Comparison of ENCODE assay signal across 8 cellular contexts in genomic region chr9:127224883-127225739, GRCh38. TPM values are rescaled to one million over a fixed set of nuclear protein-coding genes. Genes with fewer than 3 reads are reported as not detected.
DNase-seq lines count a peak whose midpoint lies in the region; ATAC-seq and TF ChIP-seq lines count a peak whose summit lies in the region.

No MANE protein-coding gene starts in this region.

- H3F3A ChIP-seq in smooth muscle cell (ENCODE audit: low read depth), result peaks cover 12% of the 10 kb centered on the region

- H4K20me1 ChIP-seq in smooth muscle cell (ENCODE audit: low read depth), result no peaks in the 10 kb centered on the region

- ATAC-seq in GM18502 (IDR thresholded peaks at IDR 0.05; ENCODE audit: poor library complexity, unreplicated experiment) (peak; percentile 47), HG03039 (IDR thresholded peaks at IDR 0.05; ENCODE audit: unreplicated experiment) (peak; percentile 43), activated B cell treated with CpG ODN at 0.5 μM for 24 hours (ENCODE audit: low read depth) (peak; percentile 81)

- CTCF ChIA-PET in activated B cell treated with CpG ODN at 0.5 μM for 24 hours (lab: Charles Lee), result interaction anchor here (0.6 to 3.0 kb wide), 6 partner anchors 10 to 239 kb away, joined by 3 to 9 read pairs (median 5); partner anchors contain the start of genes LRSAM1, RPL12 and SLC2A8

- peak overlapping the region; percentile 85 for H2AFZ ChIP-seq in smooth muscle cell (ENCODE audit: low read depth)

- POLR2A ChIA-PET in activated B cell treated with CpG ODN at 0.5 μM for 24 hours (lab: Charles Lee), result interaction anchor here (0.6 to 2.7 kb wide), 13 partner anchors 16 to 692 kb away, joined by 3 to 28 read pairs (median 5); partner anchors contain the start of genes LRSAM1, RPL12, SLC2A8 and ST6GALNAC4

- 0% methylated on average over 5 of the region's 106 CpGs for WGBS in smooth muscle cell (ENCODE audit: low lambda C conversion rate)

- H3K4me1 Mint-ChIP-seq in activated B cell treated with CpG ODN at 0.5 μM for 24 hours, result peaks cover 41% of the 10 kb centered on the region

- H3K9me3 ChIP-seq in smooth muscle cell (replicated peaks; ENCODE audit: low read depth), result no peaks in the 10 kb centered on the region

- H3K4me3 Mint-ChIP-seq in activated B cell treated with CpG ODN at 0.5 μM for 24 hours, result peak overlapping the region; percentile 85

- H3K36me3 ChIP-seq in smooth muscle cell (ENCODE audit: low read depth), result no peaks in the 10 kb centered on the region

- H3K4me3 ChIP-seq in cardiac fibroblast (replicated peaks in 1 of 2; ENCODE audit: low read depth in 2 of 2, low read length in 2 of 2), result peak overlapping the region; percentile 50 to 56
- H3K4me3 ChIP-seq in smooth muscle cell, result peak overlapping the region; percentile 74

- DNase-seq in NCI-H2171 (lab: John Stamatoyannopoulos, UW) (peak; percentile 99), activated B cell treated with CpG ODN at 0.5 μM for 24 hours (peak; percentile 87), cardiac fibroblast (ENCODE audit: low read depth in 2 of 2) (peak; percentile 85 to 93), inferior parietal cortex (ENCODE audit: extremely low spot score) (peak; percentile 65), smooth muscle cell (lab: John Stamatoyannopoulos, UW; ENCODE audit: unreplicated experiment) (peak; percentile 95), OCI-M1 (lab: John Stamatoyannopoulos, UW) (no peak)

- intact Hi-C loops in activated B cell treated with CpG ODN at 0.5 μM for 24 hours (cut with micrococcal nuclease), result loop anchor here (1.0 to 10.0 kb wide), 8 partner anchors 20 to 900 kb away; partner anchors contain the start of genes LRSAM1, PTGES2, RALGPS1 and RPL12

- no peaks in the 10 kb centered on the region for H3K9me3 Mint-ChIP-seq in activated B cell treated with CpG ODN at 0.5 μM for 24 hours

- H3K79me2 ChIP-seq in smooth muscle cell (ENCODE audit: low read depth), result peaks cover 4% of the 10 kb centered on the region

- peak overlapping the region; percentile 47 for H3K9ac ChIP-seq in smooth muscle cell (ENCODE audit: low read depth)

- peaks cover 2% of the 10 kb centered on the region for H3K36me3 Mint-ChIP-seq in activated B cell treated with CpG ODN at 0.5 μM for 24 hours (ENCODE audit: low read depth)

- TF ChIP-seq CTCF in activated B cell treated with CpG ODN at 0.5 μM for 24 hours (IDR thresholded peaks at IDR 0.05) (no peak), cardiac fibroblast (IDR thresholded peaks at IDR 0.05; ENCODE audit: low read depth, low read length) (no peak), smooth muscle cell (IDR thresholded peaks at IDR 0.05; ENCODE audit: borderline replicate concordance, insufficient read depth, poor library complexity, severe bottlenecking) (no peak)

- H3K27ac ChIP-seq in smooth muscle cell (ENCODE audit: low read depth), result no peak overlapping the region

- H3K27me3 Mint-ChIP-seq in activated B cell treated with CpG ODN at 0.5 μM for 24 hours, result peaks cover 3% of the 10 kb centered on the region

- peak overlapping the region; percentile 50 for H3K27ac Mint-ChIP-seq in activated B cell treated with CpG ODN at 0.5 μM for 24 hours

- no peaks in the 10 kb centered on the region for H3K27me3 ChIP-seq in smooth muscle cell (ENCODE audit: low read depth)

- H3K4me2 ChIP-seq in smooth muscle cell, result peak overlapping the region; percentile 95

- H3K4me1 ChIP-seq in smooth muscle cell (ENCODE audit: low read depth), result no peaks in the 10 kb centered on the region

RNA-seq across cellular contexts. Expression of gene GARNL3, which starts 39.5 kb away (rescaled TPM):
- 4.0 and 10.4 TPM in 2 replicates for total RNA-seq in activated B cell treated with CpG ODN at 0.5 μM for 24 hours
- total RNA-seq in smooth muscle cell, result 7.8 and 18.5 TPM in 2 replicates
- 4.7 and 7.3 TPM in 2 replicates for polyA plus RNA-seq in smooth muscle cell
